13 cellular contexts compared by ENCODE assay signal in the genomic region with DNA sequence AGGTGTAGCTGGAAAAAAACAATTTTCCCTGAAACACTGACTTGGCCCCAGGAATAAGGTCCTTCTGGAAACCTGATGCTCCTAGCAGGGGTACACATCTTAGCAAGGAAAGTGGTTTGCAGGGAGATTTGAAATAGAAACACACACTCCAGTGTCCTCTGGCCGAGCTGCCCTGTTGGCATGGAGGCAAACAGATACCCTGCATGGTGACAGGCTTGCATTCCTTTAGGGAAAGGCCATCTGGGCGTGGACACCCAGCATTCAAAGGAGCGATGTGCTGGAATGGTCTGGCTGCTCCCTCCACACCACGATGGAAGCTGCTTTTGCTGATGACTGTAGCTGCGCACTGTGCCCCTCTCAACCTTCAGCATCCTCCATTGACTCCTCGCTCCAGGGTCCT. TPM values are rescaled to one million over a fixed set of nuclear protein-coding genes. Genes with fewer than 3 reads are reported as not detected.
DNase-seq lines count a peak whose midpoint lies in the region; ATAC-seq and TF ChIP-seq lines count a peak whose summit lies in the region.
"Had no signal": no experiment of that assay in that cellular context is flagged by ENCODE, and none has a peak within 500 bp of the region (broad histone marks: within the 10 kb centered on the region; RNA-seq: fewer than 3 reads in every experiment).

No MANE protein-coding gene starts in this region.

- H3K9me2 ChIP-seq in GM23338 (ENCODE audit: insufficient read depth), result 0 out of 2 replicates have a peak, but pooled peaks cover 3% of the 10 kb centered on the region

- no peaks in the 10 kb centered on the region for H4K20me1 ChIP-seq in GM23338 (replicated peaks; ENCODE audit: insufficient read depth)

- H3K4me2 ChIP-seq in GM23338, result no peak overlapping the region

- peaks cover 5% of the 10 kb centered on the region for H3K27me3 Mint-ChIP-seq in GM23338 (ENCODE audit: insufficient read depth, low read depth, poor library complexity)

- DNase-seq in GM23338 (ENCODE audit: low spot score), result no peak
- DNase-seq in adrenal gland, result no peak
- no peak for DNase-seq in right atrium auricular region (ENCODE audit: low spot score)
- no peak for DNase-seq in C1 segment of cervical spinal cord (lab: John Stamatoyannopoulos, UW)
- no peak for DNase-seq in HuH-7 (ENCODE audit: low spot score)
- no peak for DNase-seq in left colon
- DNase-seq: CD8-positive, alpha-beta T cell; GOT3; hippocampal formation; NCI-H2107 had no signal

- H3K27ac ChIP-seq in GM23338 (ENCODE audit: low read depth) (no peak overlapping the region), adrenal gland (peak overlapping the region in 3 of 5 donors; percentile 22 to 56 (median 44)), right atrium auricular region (peak overlapping the region; percentile 50 to 70), skeletal muscle tissue (ENCODE audit: low read depth, low read length) (peak overlapping the region; percentile 30)

- no peak for TF ChIP-seq POLR2A in adrenal gland (IDR thresholded peaks at IDR 0.05)

- H3K4me3 ChIP-seq in GM23338, result no peak overlapping the region
- H3K4me3 ChIP-seq in adrenal gland, result no peak overlapping the region
- H3K4me3 ChIP-seq in right atrium auricular region, result no peak overlapping the region
- no peak overlapping the region for H3K4me3 ChIP-seq in skeletal muscle tissue (ENCODE audit: low read length in 3 of 3)

- H3K79me2 ChIP-seq in GM23338 (replicated peaks; ENCODE audit: insufficient read depth), result no peaks in the 10 kb centered on the region

- no peaks in the 10 kb centered on the region for H3K36me3 ChIP-seq in GM23338 (ENCODE audit: insufficient read depth)
- no peaks in the 10 kb centered on the region for H3K36me3 ChIP-seq in adrenal gland (replicated peaks in 1 of 2)
- no peaks in the 10 kb centered on the region for H3K36me3 ChIP-seq in right atrium auricular region
- H3K36me3 ChIP-seq in skeletal muscle tissue (ENCODE audit: control insufficient read depth in 3 of 3, insufficient read depth in 3 of 3, low read length in 3 of 3), result no peaks in the 10 kb centered on the region

- no peaks in the 10 kb centered on the region; the same call in 2 of the 3 replicates for H3K36me3 Mint-ChIP-seq in GM23338 (ENCODE audit: low read depth)
- H3K36me3 Mint-ChIP-seq: CD8-positive, alpha-beta T cell had no signal

- H3K9me3 Mint-ChIP-seq in GM23338, result no peaks in the 10 kb centered on the region
- H3K9me3 Mint-ChIP-seq: CD8-positive, alpha-beta T cell had no signal

- intact Hi-C loops in adrenal gland (cut with DNase I) (no loop called here), left colon (cut with DNase I, micrococcal nuclease) (no loop called here)

- peak overlapping the region in 2 of 3 donors; percentile 14 to 28 for H3K9ac ChIP-seq in skeletal muscle tissue (ENCODE audit: low read depth in 1 of 3, low read length in 3 of 3)

- peaks cover 22% of the 10 kb centered on the region for H3K4me1 Mint-ChIP-seq in GM23338

- no peak overlapping the region for H3K4me3 Mint-ChIP-seq in GM23338
- H3K4me3 Mint-ChIP-seq: CD8-positive, alpha-beta T cell; T-helper 2 cell treated with Interferon-gamma antibody and Interleukin-4, amounts not matched to agents 5 μg/mL and 100 μg/mL, for 36 hours had no signal

- H3K9me3 ChIP-seq in adrenal gland (replicated peaks in 1 of 3), result no peaks in the 10 kb centered on the region
- no peaks in the 10 kb centered on the region for H3K9me3 ChIP-seq in right atrium auricular region
- H3K9me3 ChIP-seq in skeletal muscle tissue (ENCODE audit: control insufficient read depth in 3 of 3, low read length in 3 of 3), result no peaks in the 10 kb centered on the region

- ATAC-seq in GM23338, result no peak
- ATAC-seq in GM19467 (IDR thresholded peaks at IDR 0.05; ENCODE audit: unreplicated experiment), result no peak
- ATAC-seq in left colon, result no peak
- ATAC-seq: CD8-positive, alpha-beta T cell had no signal

- no peak overlapping the region for H3K27ac Mint-ChIP-seq in GM23338
- H3K27ac Mint-ChIP-seq: CD8-positive, alpha-beta T cell; T-helper 2 cell treated with Interferon-gamma antibody and Interleukin-4, amounts not matched to agents 5 μg/mL and 100 μg/mL, for 36 hours had no signal

- H3K27me3 ChIP-seq in GM23338 (ENCODE audit: insufficient read depth), result no peaks in the 10 kb centered on the region
- H3K27me3 ChIP-seq in adrenal gland, result no peaks in the 10 kb centered on the region
- no peaks in the 10 kb centered on the region for H3K27me3 ChIP-seq in right atrium auricular region
- H3K27me3 ChIP-seq in skeletal muscle tissue (ENCODE audit: control insufficient read depth in 3 of 3, insufficient read depth in 3 of 3, low read length in 3 of 3), result no peaks in the 10 kb centered on the region

- TF ChIP-seq CTCF in GM23338 (conservative IDR thresholded peaks at IDR 0.05; ENCODE audit: low read depth in 2 of 2), result no peak
- no peak for TF ChIP-seq CTCF in adrenal gland (IDR thresholded peaks at IDR 0.05)
- TF ChIP-seq CTCF in right atrium auricular region (IDR thresholded peaks at IDR 0.05), result no peak

- peak overlapping the region; percentile 83 for H2AFZ ChIP-seq in GM23338

- H3K4me1 ChIP-seq in GM23338 (ENCODE audit: insufficient read depth) (peaks cover 10% of the 10 kb centered on the region; the same call in 1 of the 2 replicates), adrenal gland (replicated peaks in 1 of 2) (peaks cover 16 to 19% of the 10 kb centered on the region in 2 donors), right atrium auricular region (peaks cover 0 to 33% of the 10 kb centered on the region in 2 donors), skeletal muscle tissue (ENCODE audit: control insufficient read depth in 3 of 3, insufficient read depth in 3 of 3, low read length in 3 of 3) (peaks cover 22 to 32% (median 28%) of the 10 kb centered on the region in 3 donors)

- no peaks in the 10 kb centered on the region for H3F3A ChIP-seq in GM23338 (replicated peaks; ENCODE audit: low read depth)

- WGBS in adrenal gland, 4 donors, result 82 to 92% (median 88%) methylated on average over 6 of the region's 6 CpGs

TF ChIP-seq in GM23338, 12 proteins besides CTCF, POLR2A, EP300 and RAD21 (continues in another document):
- TF ChIP-seq, protein P1, sequence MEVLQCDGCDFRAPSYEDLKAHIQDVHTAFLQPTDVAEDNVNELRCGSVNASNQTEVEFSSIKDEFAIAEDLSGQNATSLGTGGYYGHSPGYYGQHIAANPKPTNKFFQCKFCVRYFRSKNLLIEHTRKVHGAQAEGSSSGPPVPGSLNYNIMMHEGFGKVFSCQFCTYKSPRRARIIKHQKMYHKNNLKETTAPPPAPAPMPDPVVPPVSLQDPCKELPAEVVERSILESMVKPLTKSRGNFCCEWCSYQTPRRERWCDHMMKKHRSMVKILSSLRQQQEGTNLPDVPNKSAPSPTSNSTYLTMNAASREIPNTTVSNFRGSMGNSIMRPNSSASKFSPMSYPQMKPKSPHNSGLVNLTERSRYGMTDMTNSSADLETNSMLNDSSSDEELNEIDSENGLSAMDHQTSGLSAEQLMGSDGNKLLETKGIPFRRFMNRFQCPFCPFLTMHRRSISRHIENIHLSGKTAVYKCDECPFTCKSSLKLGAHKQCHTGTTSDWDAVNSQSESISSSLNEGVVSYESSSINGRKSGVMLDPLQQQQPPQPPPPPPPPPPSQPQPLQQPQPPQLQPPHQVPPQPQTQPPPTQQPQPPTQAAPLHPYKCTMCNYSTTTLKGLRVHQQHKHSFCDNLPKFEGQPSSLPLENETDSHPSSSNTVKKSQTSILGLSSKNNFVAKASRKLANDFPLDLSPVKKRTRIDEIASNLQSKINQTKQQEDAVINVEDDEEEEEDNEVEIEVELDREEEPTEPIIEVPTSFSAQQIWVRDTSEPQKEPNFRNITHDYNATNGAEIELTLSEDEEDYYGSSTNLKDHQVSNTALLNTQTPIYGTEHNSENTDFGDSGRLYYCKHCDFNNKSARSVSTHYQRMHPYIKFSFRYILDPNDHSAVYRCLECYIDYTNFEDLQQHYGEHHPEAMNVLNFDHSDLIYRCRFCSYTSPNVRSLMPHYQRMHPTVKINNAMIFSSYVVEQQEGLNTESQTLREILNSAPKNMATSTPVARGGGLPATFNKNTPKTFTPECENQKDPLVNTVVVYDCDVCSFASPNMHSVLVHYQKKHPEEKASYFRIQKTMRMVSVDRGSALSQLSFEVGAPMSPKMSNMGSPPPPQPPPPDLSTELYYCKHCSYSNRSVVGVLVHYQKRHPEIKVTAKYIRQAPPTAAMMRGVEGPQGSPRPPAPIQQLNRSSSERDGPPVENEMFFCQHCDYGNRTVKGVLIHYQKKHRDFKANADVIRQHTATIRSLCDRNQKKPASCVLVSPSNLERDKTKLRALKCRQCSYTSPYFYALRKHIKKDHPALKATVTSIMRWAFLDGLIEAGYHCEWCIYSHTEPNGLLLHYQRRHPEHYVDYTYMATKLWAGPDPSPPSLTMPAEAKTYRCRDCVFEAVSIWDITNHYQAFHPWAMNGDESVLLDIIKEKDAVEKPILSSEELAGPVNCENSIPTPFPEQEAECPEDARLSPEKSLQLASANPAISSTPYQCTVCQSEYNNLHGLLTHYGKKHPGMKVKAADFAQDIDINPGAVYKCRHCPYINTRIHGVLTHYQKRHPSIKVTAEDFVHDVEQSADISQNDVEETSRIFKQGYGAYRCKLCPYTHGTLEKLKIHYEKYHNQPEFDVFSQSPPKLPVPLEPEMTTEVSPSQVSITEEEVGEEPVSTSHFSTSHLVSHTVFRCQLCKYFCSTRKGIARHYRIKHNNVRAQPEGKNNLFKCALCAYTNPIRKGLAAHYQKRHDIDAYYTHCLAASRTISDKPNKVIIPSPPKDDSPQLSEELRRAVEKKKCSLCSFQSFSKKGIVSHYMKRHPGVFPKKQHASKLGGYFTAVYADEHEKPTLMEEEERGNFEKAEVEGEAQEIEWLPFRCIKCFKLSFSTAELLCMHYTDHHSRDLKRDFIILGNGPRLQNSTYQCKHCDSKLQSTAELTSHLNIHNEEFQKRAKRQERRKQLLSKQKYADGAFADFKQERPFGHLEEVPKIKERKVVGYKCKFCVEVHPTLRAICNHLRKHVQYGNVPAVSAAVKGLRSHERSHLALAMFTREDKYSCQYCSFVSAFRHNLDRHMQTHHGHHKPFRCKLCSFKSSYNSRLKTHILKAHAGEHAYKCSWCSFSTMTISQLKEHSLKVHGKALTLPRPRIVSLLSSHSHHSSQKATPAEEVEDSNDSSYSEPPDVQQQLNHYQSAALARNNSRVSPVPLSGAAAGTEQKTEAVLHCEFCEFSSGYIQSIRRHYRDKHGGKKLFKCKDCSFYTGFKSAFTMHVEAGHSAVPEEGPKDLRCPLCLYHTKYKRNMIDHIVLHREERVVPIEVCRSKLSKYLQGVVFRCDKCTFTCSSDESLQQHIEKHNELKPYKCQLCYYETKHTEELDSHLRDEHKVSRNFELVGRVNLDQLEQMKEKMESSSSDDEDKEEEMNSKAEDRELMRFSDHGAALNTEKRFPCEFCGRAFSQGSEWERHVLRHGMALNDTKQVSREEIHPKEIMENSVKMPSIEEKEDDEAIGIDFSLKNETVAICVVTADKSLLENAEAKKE (CRISPR knock-in tag; IDR thresholded peaks at IDR 0.05), result no peak

RNA-seq across cellular contexts. Expression of a gene that starts 41.5 kb away (rescaled TPM):
- 9.7 and 10.5 TPM in 2 replicates for total RNA-seq in GM23338 (2014; rRNA removed; shearing (Covaris generic))
- 5.4 and 5.5 TPM in 2 replicates for polyA plus RNA-seq in GM23338 (2016; fragmentation: Nextera tagmentation; extraction: Ambion mirVana)
- 10 to 100 TPM; 12.7 to 31.6 (median 23.9) TPM for total RNA-seq in adrenal gland
- 10 to 100 TPM in 2 of 3 donors, 1 to 10 TPM in 1; 6.5 to 30.6 (median 15.0) TPM for polyA plus RNA-seq in adrenal gland
- 10 to 100 TPM; 12.7 to 19.3 TPM for total RNA-seq in right atrium auricular region
- 14.6 TPM for total RNA-seq in skeletal muscle tissue
- 10 to 100 TPM; 64.0 to 79.0 TPM for total RNA-seq in left colon
